ENCODE assay signal across 20 cellular contexts in genomic region chr2:198045227-198045626, GRCh38.
"Had no signal": no experiment of that assay in that cellular context is flagged by ENCODE, and none has a peak within 500 bp of the region (broad histone marks: within the 10 kb centered on the region; RNA-seq: fewer than 3 reads in every experiment).

No MANE protein-coding gene starts in this region.

- ATAC-seq: body of pancreas; gastrocnemius medialis; mucosa of descending colon; right lobe of liver; stimulated activated memory B cell treated with anti-CD40 and anti-IgM and Interleukin-4, amounts not matched to agents 10 μg/mL and 1 μg/mL and 100 μg/mL, for 72 hours; WTC11 had no signal

- H3K27ac ChIP-seq: body of pancreas, cardiac muscle cell, epithelial cell of prostate, gastrocnemius medialis, parathyroid adenoma, right lobe of liver, testis had no signal

- H3K4me1 ChIP-seq: body of pancreas, parathyroid adenoma, right lobe of liver, testis had no signal

- H3K9ac ChIP-seq: parathyroid adenoma had no signal

- H3K9me3 ChIP-seq: body of pancreas, gastrocnemius medialis, mucosa of descending colon, right lobe of liver, testis had no signal

- H3K36me3 ChIP-seq: cardiac muscle cell, gastrocnemius medialis, right lobe of liver had no signal

- H3K27me3 ChIP-seq: body of pancreas, cardiac muscle cell, gastrocnemius medialis, right lobe of liver, testis had no signal

- H3K4me3 ChIP-seq: body of pancreas, cardiac muscle cell, gastrocnemius medialis, mucosa of descending colon, right lobe of liver, smooth muscle cell, testis had no signal

- DNase-seq: activated naive CD4-positive, alpha-beta T cell; activated naive CD8-positive, alpha-beta T cell treated with anti-CD3 and anti-CD28 coated beads, Interleukin-2, amount 10 ng/mL, durations not matched to agents 7 days and 5 days; activated T-cell treated with anti-CD3 and anti-CD28 coated beads, Interleukin-2, amount 50 U/mL, for 24 hours; body of pancreas; cortex of kidney; endodermal cell; gastrocnemius medialis; hippocampal formation; mucosa of descending colon; nucleus accumbens; right lobe of liver; stimulated activated CD4-positive, alpha-beta T cell treated with anti-CD3 and anti-CD28 coated beads, Interleukin-15, amount 100 ng/mL, for 24 hours; T1000; testis had no signal
